In the genomic region with DNA sequence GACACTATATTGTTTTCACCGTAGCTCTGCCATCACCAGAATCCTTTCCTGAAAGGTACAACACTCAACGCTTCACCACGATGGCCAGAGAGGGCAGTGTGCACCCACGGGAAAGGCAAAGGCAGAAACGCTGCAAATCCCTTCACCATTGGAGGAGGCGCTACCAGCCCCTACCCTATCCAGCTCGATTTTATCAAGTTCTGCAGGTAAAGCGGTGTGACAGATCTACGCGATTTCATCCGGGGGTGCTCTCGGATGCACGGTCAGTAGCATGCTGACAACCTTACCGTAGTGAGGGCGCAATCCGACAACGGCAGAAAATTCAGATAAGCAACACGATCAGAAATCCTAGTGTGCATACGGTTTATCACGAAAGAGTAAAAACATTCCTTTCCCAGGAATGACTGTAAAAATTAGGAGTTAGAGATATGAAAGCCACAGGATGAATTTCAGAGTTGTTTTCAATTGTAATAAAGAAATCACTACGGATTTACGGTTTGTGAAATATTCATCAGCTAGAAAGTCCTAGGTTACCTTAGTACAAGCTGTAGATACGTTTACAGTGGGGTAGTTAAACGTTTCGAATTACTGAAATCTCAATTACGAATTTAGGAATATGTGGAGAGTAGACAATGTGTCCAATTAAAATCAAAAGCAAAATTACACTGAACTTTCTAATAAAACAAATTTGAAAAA, we compare ENCODE assay signal across 8 cellular contexts. TPM values are rescaled to one million over a fixed set of nuclear protein-coding genes. Genes with fewer than 3 reads are reported as not detected.
A peak's percentile ranks its signal among the peaks of the same experiment; 100 is the strongest.
DNase-seq lines count a peak whose midpoint lies in the region; TF ChIP-seq lines count a peak whose summit lies in the region.

No MANE protein-coding gene starts in this region.

- H3K9me3 Mint-ChIP-seq in endothelial cell (ENCODE audit: unreplicated experiment), result no peaks in the 10 kb centered on the region

- peak; percentile 77 for TF ChIP-seq CTCF in GM20000 (IDR thresholded peaks at IDR 0.05; ENCODE audit: extremely low read depth, missing control alignments)
- TF ChIP-seq CTCF in endothelial cell (IDR thresholded peaks at IDR 0.05; ENCODE audit: unreplicated experiment), result peak; percentile 72

- peaks cover 17% of the 10 kb centered on the region for H3K27me3 Mint-ChIP-seq in endothelial cell (ENCODE audit: unreplicated experiment)

- peaks cover 22% of the 10 kb centered on the region for H3K4me1 Mint-ChIP-seq in endothelial cell (ENCODE audit: unreplicated experiment)

- no peak overlapping the region for H3K27ac Mint-ChIP-seq in endothelial cell (ENCODE audit: unreplicated experiment)

- H3K4me3 Mint-ChIP-seq in endothelial cell (ENCODE audit: unreplicated experiment), result peak overlapping the region; percentile 91

- DNase-seq in D341Med (ENCODE audit: low spot score), result peak; percentile 79
- DNase-seq in GM20000 (ENCODE audit: low spot score), result peak; percentile 85
- peak; percentile 90 for DNase-seq in HT-29 (ENCODE audit: low spot score)
- DNase-seq in NOMO-1 treated with DMSO at 0.1 percent for 48 hours (lab: John Stamatoyannopoulos, UW; ENCODE audit: unreplicated experiment), result peak; percentile 79
- peak; percentile 54 for DNase-seq in activated CD8-positive, alpha-beta memory T cell treated with anti-CD3 and anti-CD28 coated beads, Interleukin-2, amount 50 U/mL, for 1 hour (ENCODE audit: extremely low read depth)
- DNase-seq in endothelial cell (ENCODE audit: low spot score), result peak; percentile 83
- peak; percentile 74 for DNase-seq in middle frontal gyrus (ENCODE audit: extremely low spot score, low spot score)
- peak; percentile 50 to 66 for DNase-seq in stimulated activated CD8-positive, alpha-beta memory T cell treated with anti-CD3 and anti-CD28 coated beads, Interleukin-4, amount 100 ng/mL, for 1 hour (ENCODE audit: low read depth in 2 of 2, low spot score in 1 of 2)

- H3K36me3 Mint-ChIP-seq in endothelial cell (ENCODE audit: low read depth, unreplicated experiment), result peaks cover 6% of the 10 kb centered on the region

RNA-seq across cellular contexts. Expression of a gene that starts 1.8 kb away (rescaled TPM):
- 5.7 and 7.1 TPM in 2 replicates for total RNA-seq in HT-29 (2014; rRNA removed; shearing (Covaris generic))
- 20.0 TPM for total RNA-seq in endothelial cell (ENCODE audit: unreplicated experiment)

Comparison
In these comparisons a context has a peak if more than half of its experiments do, and no peak if none do; other contexts are left out.
1. Peak in every context shown above with its lines: DNase-seq.